In the genomic region with DNA sequence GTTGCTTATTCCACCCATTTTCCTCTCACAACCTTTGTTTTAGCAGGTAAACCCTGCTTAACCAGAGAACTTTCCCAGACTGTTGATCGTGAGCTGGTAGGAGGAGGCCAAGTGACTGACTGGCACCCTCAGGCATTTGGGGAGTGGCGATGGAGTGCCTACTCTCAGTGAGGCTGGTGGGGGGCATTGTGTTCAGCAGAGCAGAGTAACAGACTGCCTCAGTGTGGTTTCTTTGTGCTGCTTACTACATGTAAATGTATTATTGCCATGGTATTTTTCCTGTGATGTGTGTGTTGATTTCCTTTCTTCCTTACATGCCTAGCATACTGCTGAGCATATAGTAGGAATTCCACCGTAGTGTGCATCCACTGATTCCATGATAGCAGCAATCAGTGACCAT, we compare ENCODE assay signal across 8 cellular contexts. TPM values are rescaled to one million over a fixed set of nuclear protein-coding genes. Genes with fewer than 3 reads are reported as not detected.
DNase-seq lines count a peak whose midpoint lies in the region; FAIRE-seq and TF ChIP-seq lines count a peak whose summit lies in the region.

No MANE protein-coding gene starts in this region.

- H3K27me3 ChIP-seq in CD4-positive, alpha-beta memory T cell (ENCODE audit: insufficient read depth, low read length) = no peaks in the 10 kb centered on the region

- H3K4me1 Mint-ChIP-seq in CD4-positive, alpha-beta memory T cell = peaks cover 53 to 90% (median 70%) of the 10 kb centered on the region in 4 donors

- POLR2A ChIA-PET in CD4-positive, alpha-beta memory T cell (lab: Charles Lee; ENCODE audit: partially characterized antibody) = interaction anchor here (0.6 to 5.0 kb wide), 2 partner anchors 25 to 28 kb away, joined by 3 to 28 read pairs; no protein-coding TSS in a partner anchor

- H3K27ac ChIP-seq in CD4-positive, alpha-beta memory T cell (ENCODE audit: low read depth, low read length) = peak overlapping the region; percentile 86

- TF ChIP-seq CTCF in LNCaP clone FGC (IDR thresholded peaks at IDR 0.05; ENCODE audit: control insufficient read depth, extremely low read depth, insufficient read depth) (no peak), cardiac fibroblast (IDR thresholded peaks at IDR 0.05; ENCODE audit: low read depth, low read length) (no peak), D721Med (IDR thresholded peaks at IDR 0.05; ENCODE audit: insufficient read depth, missing control alignments) (no peak), GM13976 (IDR thresholded peaks at IDR 0.05; ENCODE audit: borderline replicate concordance, control extremely low read depth, extremely low read depth, insufficient read depth, missing control alignments) (no peak)

- in situ Hi-C loops in GM13976 (cut with MboI; ENCODE audit: low sequenced_read_pairs, unreplicated experiment) = no loop called here

- DNase-seq in CD4-positive, alpha-beta memory T cell = no peak
- DNase-seq in LNCaP clone FGC (ENCODE audit: low read depth) (no peak), cardiac fibroblast (ENCODE audit: low read depth in 2 of 2) (peak; percentile 36 to 38), midbrain (lab: John Stamatoyannopoulos, UW) (peak; percentile 31), NCI-H526 treated with DMSO at 0.1 percent for 48 hours (lab: John Stamatoyannopoulos, UW) (no peak), D721Med (ENCODE audit: insufficient read length, low spot score) (no peak), GM13976 (ENCODE audit: low spot score) (no peak), MV-4-11 (lab: John Stamatoyannopoulos, UW) (no peak)

- H3K27ac Mint-ChIP-seq in CD4-positive, alpha-beta memory T cell = peak overlapping the region; percentile 30 to 93 (median 84)

- FAIRE-seq in D721Med (lab: Jason Lieb, UNC) = no peak

- H3K9me3 ChIP-seq in CD4-positive, alpha-beta memory T cell (ENCODE audit: control insufficient read depth in 1 of 2, low read length in 2 of 2) = no peaks in the 10 kb centered on the region

- H3K4me3 Mint-ChIP-seq in CD4-positive, alpha-beta memory T cell = peak overlapping the region; percentile 85 to 95 (median 89)

- H3K36me3 Mint-ChIP-seq in CD4-positive, alpha-beta memory T cell = peaks cover 3 to 38% of the 10 kb centered on the region in 2 donors

- H3K9me3 Mint-ChIP-seq in CD4-positive, alpha-beta memory T cell = no peaks in the 10 kb centered on the region

- peak overlapping the region; percentile 87 to 88 for H3K4me3 ChIP-seq in CD4-positive, alpha-beta memory T cell (ENCODE audit: low read length in 2 of 2)
- H3K4me3 ChIP-seq in LNCaP clone FGC (ENCODE audit: low read depth, low read length) (peak overlapping the region; percentile 91), cardiac fibroblast (replicated peaks in 1 of 2; ENCODE audit: low read depth in 2 of 2, low read length in 2 of 2) (peak overlapping the region; percentile 9 to 94)

- no peaks in the 10 kb centered on the region for H3K27me3 Mint-ChIP-seq in CD4-positive, alpha-beta memory T cell

- peaks cover 19% of the 10 kb centered on the region for H3K36me3 ChIP-seq in CD4-positive, alpha-beta memory T cell (ENCODE audit: insufficient read depth, low read length)

- intact Hi-C loops in CD4-positive, alpha-beta memory T cell (cut with micrococcal nuclease) = no loop called here

- peaks cover 69% of the 10 kb centered on the region for H3K4me1 ChIP-seq in CD4-positive, alpha-beta memory T cell (ENCODE audit: insufficient read depth, low read length)

- CTCF ChIA-PET in CD4-positive, alpha-beta memory T cell (lab: Charles Lee; ENCODE audit: partially characterized antibody) = no interaction called here

RNA-seq across cellular contexts. Expression of a gene that starts 2.6 kb away (rescaled TPM):
- total RNA-seq in CD4-positive, alpha-beta memory T cell = 10 to 100 TPM; 60.4 to 68.0 TPM
- 10 to 100 TPM; 25.1 to 60.3 TPM for polyA plus RNA-seq in CD4-positive, alpha-beta memory T cell

RNA-seq across cellular contexts. Expression of a gene that starts 28.3 kb away (rescaled TPM):
- total RNA-seq in CD4-positive, alpha-beta memory T cell = 10 to 100 TPM; 12.0 to 14.8 TPM
- under 1 TPM; 0.63 to 0.95 TPM for polyA plus RNA-seq in CD4-positive, alpha-beta memory T cell

Comparison
In these comparisons a context has a peak if more than half of its experiments do, and no peak if none do; other contexts are left out.
1. DNase-seq: peak in cardiac fibroblast (2 of 2) and midbrain (single experiment); none in CD4-positive, alpha-beta memory T cell (0 of 5), LNCaP clone FGC (single experiment), NCI-H526 treated with DMSO at 0.1 percent for 48 hours (single experiment), D721Med (single experiment), GM13976 (single experiment) and MV-4-11 (single experiment).
2. Peak in every context shown above with its lines, with median percentiles within 50 percentile points of each other: H3K4me3 ChIP-seq.